In the genomic region with DNA sequence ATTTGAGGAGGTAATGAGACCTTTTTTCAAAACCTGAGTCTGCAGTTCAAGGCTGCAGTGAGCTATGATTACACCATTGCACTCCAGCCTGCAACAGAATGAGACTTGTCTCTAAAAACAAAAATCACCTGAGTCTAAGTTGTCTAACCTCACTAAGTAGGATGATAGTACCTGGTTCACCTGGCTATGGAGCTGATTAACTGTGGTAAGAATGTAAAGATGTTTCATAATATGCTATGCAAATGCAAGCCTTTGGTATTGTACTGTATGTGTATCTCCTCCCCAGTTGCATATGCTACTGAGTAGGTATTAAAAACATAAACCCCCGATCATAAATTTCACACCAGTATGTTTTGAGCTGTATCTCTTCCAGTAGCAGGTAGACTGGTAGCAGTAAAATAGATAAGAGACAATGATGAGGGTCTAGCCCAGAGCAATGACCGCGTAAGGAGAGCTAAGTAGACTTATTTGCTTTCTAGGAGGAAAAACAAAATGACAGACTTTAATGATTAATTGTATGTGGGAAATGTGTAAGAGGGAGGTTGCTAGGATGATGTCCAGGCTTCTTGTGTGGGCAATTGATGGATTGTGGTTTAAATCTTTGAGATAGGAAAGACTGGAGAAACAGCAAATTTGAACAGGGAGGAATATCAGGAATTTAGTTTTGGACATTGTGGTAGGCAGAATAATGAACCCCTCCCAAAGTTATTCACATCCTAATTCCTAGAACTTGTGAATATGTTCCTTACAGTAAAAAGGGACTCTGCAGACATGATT, we compare ENCODE assay signal across 30 cellular contexts.
"Had no signal": no experiment of that assay in that cellular context is flagged by ENCODE, and none has a peak within 500 bp of the region (broad histone marks: within the 10 kb centered on the region; RNA-seq: fewer than 3 reads in every experiment).

No MANE protein-coding gene starts in this region.

- FAIRE-seq: TTC549 had no signal

- H3K9me3 Mint-ChIP-seq: activated B cell treated with CpG ODN at 0.5 μM for 24 hours; activated naive CD4-positive, alpha-beta T cell treated with anti-CD3 and anti-CD28 coated beads for 36 hours; activated T-cell treated with anti-CD3 and anti-CD28 coated beads, Interleukin-2, amount 50 U/mL, for 4 hours; activated T-helper 17 cell treated with anti-CD3 and anti-CD28 coated beads, Interleukin-2, amount 50 U/mL, for 72 hours had no signal

- H3K4me3 ChIP-seq: body of pancreas, cardiac muscle cell, Peyer's patch, SJSA1 had no signal

- H3K36me3 ChIP-seq: cardiac muscle cell, Peyer's patch, SJSA1 had no signal

- H3K27me3 Mint-ChIP-seq: activated B cell treated with CpG ODN at 0.5 μM for 24 hours; activated naive CD8-positive, alpha-beta T cell; activated T-helper 17 cell treated with anti-CD3 and anti-CD28 coated beads, Interleukin-2, amount 50 U/mL, for 72 hours had no signal

- H3K27me3 ChIP-seq: body of pancreas, cardiac muscle cell, Peyer's patch, SJSA1 had no signal

- H3K4me1 Mint-ChIP-seq: activated B cell treated with CpG ODN at 0.5 μM for 24 hours had no signal

- DNase-seq: activated B cell treated with CpG ODN at 0.5 μM for 24 hours; activated CD4-positive, alpha-beta T cell treated with anti-CD3 and anti-CD28 coated beads for 1 hour; activated CD4-positive, alpha-beta T cell treated with anti-CD3 and anti-CD28 coated beads, Interleukin-2, amount 10 ng/mL, durations not matched to agents 24 days and 14 days; activated CD4-positive, alpha-beta T cell treated with anti-CD3 and anti-CD28 coated beads, Interleukin-2, amount 50 U/mL, for 48 hours; activated CD8-positive, alpha-beta memory T cell treated with anti-CD3 and anti-CD28 coated beads for 24 hours; activated gamma-delta T cell; activated naive CD4-positive, alpha-beta T cell treated with anti-CD3 and anti-CD28 coated beads for 36 hours; activated T-cell treated with anti-CD3 and anti-CD28 coated beads, Interleukin-2, amount 50 U/mL, for 4 hours; anterior cingulate cortex; body of pancreas; Karpas-422; MM.1S; NCI-H1105; NCI-H1436 treated with DMSO at 0.1 percent for 48 hours; NCI-H187; NCI-H2081; NCI-H446 treated with DMSO at 0.1 percent for 48 hours; NCI-H69; NK-92 treated with Interleukin-12 subunit alpha and Interleukin-12 subunit beta, amount 100 ng/mL, for 24 hours; OCI-M1; Peyer's patch; SHP77; T-helper 2 cell; T1000 had no signal

- H3K27ac Mint-ChIP-seq: activated B cell treated with CpG ODN at 0.5 μM for 24 hours; activated CD4-positive, alpha-beta T cell treated with anti-CD3 and anti-CD28 coated beads, Interleukin-2, amount 10 ng/mL, durations not matched to agents 24 days and 14 days; activated naive CD4-positive, alpha-beta T cell treated with anti-CD3 and anti-CD28 coated beads for 36 hours; activated naive CD8-positive, alpha-beta T cell; activated T-helper 17 cell treated with anti-CD3 and anti-CD28 coated beads, Interleukin-2, amount 50 U/mL, for 72 hours had no signal

- H3K4me3 Mint-ChIP-seq: activated B cell treated with CpG ODN at 0.5 μM for 24 hours; activated CD4-positive, alpha-beta T cell treated with anti-CD3 and anti-CD28 coated beads, Interleukin-2, amount 10 ng/mL, durations not matched to agents 24 days and 14 days; activated naive CD4-positive, alpha-beta T cell treated with anti-CD3 and anti-CD28 coated beads for 36 hours; activated naive CD8-positive, alpha-beta T cell; activated T-cell treated with anti-CD3 and anti-CD28 coated beads, Interleukin-2, amount 50 U/mL, for 4 hours; activated T-helper 17 cell treated with anti-CD3 and anti-CD28 coated beads, Interleukin-2, amount 50 U/mL, for 72 hours had no signal

- ATAC-seq: activated T-cell treated with anti-CD3 and anti-CD28 coated beads, Interleukin-2, amount 50 U/mL, for 4 hours; activated T-helper 17 cell treated with anti-CD3 and anti-CD28 coated beads, Interleukin-2, amount 50 U/mL, for 72 hours; body of pancreas; SK-N-SH treated with all-trans-retinoic acid at 6 μM for 48 hours had no signal
